In the genomic region with DNA sequence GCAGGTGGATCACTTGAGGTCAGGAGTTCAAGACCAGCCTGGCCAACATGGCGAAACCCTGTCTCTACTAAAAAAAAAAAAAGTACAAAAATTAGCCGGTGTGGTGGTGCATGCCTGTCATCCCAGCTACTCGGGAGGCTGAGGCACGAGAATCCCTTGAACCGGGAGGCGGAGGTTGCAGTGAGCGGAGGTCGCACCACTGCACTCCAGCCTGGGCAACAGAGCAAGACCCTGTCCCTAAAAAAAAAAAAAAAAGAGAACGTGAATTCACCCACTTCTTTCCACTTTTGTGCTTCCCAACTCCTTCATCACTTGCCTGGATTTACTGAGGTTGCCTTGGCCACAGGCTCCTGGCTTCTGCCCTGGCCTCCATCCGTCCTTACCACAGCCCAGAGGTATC, we compare ENCODE assay signal across 7 cellular contexts. TPM values are rescaled to one million over a fixed set of nuclear protein-coding genes. Genes with fewer than 3 reads are reported as not detected.
A peak's percentile ranks its signal among the peaks of the same experiment; 100 is the strongest.
DNase-seq lines count a peak whose midpoint lies in the region; ATAC-seq, FAIRE-seq and TF ChIP-seq lines count a peak whose summit lies in the region.
"Not testable (repeated sequence)": the region's sequence is repeated elsewhere in the genome, so short reads cannot be mapped to it uniquely, and the experiment has no call there.

No MANE protein-coding gene starts in this region.

- 13% methylated on average over 4 of the region's 10 CpGs for WGBS in K562 (ENCODE audit: insufficient coverage, low coverage, missing lambda C conversion rate)

- CTCF ChIA-PET in K562 (lab: Yijun Ruan, JAX; ENCODE audit: low intra/inter-chr PET ratio) = not testable (repeated sequence)

- H3K36me3 ChIP-seq in GM23338 (ENCODE audit: insufficient read depth); K562 (ENCODE audit: control insufficient read depth, insufficient read depth, low read length); parathyroid adenoma (ENCODE audit: control insufficient read depth, insufficient read depth, low read length): not testable (repeated sequence)

- peaks cover 19% of the 10 kb centered on the region for H3K27me3 Mint-ChIP-seq in GM23338 (ENCODE audit: insufficient read depth, low read depth, poor library complexity)
- H3K27me3 Mint-ChIP-seq in T-helper 1 cell treated with Interleukin-12 subunit alpha and Interleukin-12 subunit beta and Interleukin-4 antibody, amounts not matched to agents 30 μg/mL and 1 μg/mL, for 36 hours (ENCODE audit: low read depth) = peaks cover 11% of the 10 kb centered on the region
- not testable (repeated sequence) for H3K27me3 Mint-ChIP-seq in activated T-helper 1 cell treated with anti-CD3 and anti-CD28 coated beads, Interleukin-12 subunit alpha, Interleukin-12 subunit beta, Interleukin-2, Interleukin-4 antibody, amounts not matched to agents 30 ng/mL and 10 ng/mL and 1 ng/mL, durations not matched to agents 14 hours and 24 hours and 36 hours (ENCODE audit: insufficient read depth); glutamatergic neuron (ENCODE audit: unreplicated experiment); natural killer cell (ENCODE audit: low read depth in 2 of 2)

- not testable (repeated sequence) for H4K20me1 ChIP-seq in GM23338 (replicated peaks; ENCODE audit: insufficient read depth); K562 (replicated peaks; ENCODE audit: control insufficient read depth, insufficient read depth, low read length)

- H3K79me2 ChIP-seq in GM23338 (replicated peaks; ENCODE audit: insufficient read depth); K562 (ENCODE audit: control insufficient read depth, insufficient read depth, low read length); parathyroid adenoma: not testable (repeated sequence)

- not testable (repeated sequence) for ATAC-seq in GM23338, K562, natural killer cell

- in situ Hi-C loops in K562 (cut with MboI) = not testable (repeated sequence)

- not testable (repeated sequence) for H3K9me3 ChIP-seq in K562 (replicated peaks; ENCODE audit: control insufficient read depth, insufficient read depth, low read depth, low read length); parathyroid adenoma (ENCODE audit: control insufficient read depth, low read length)

- H3K9me1 ChIP-seq in K562 (ENCODE audit: control insufficient read depth, insufficient read depth, low read length) = not testable (repeated sequence)

- not testable (repeated sequence) for FAIRE-seq in K562 (lab: Jason Lieb, UNC)

- not testable (repeated sequence) for H3K4me2 ChIP-seq in GM23338; K562 (ENCODE audit: insufficient read depth, low read length); parathyroid adenoma (ENCODE audit: low read length)

- not testable (repeated sequence) for TF ChIP-seq POLR2A in K562 (conservative IDR thresholded peaks at IDR 0.05)

- not testable (repeated sequence) for H3F3A ChIP-seq in GM23338 (replicated peaks; ENCODE audit: low read depth)

- TF ChIP-seq CTCF in GM23338 (conservative IDR thresholded peaks at IDR 0.05; ENCODE audit: low read depth in 2 of 2); K562 (IDR thresholded peaks at IDR 0.05 in 2 of 3, conservative IDR thresholded peaks at IDR 0.05 in 1 of 3; ENCODE audit: insufficient read depth in 2 of 3, low read depth in 1 of 3, low read length in 3 of 3); glutamatergic neuron (IDR thresholded peaks at IDR 0.05; ENCODE audit: partially characterized antibody, unreplicated experiment); natural killer cell (IDR thresholded peaks at IDR 0.05); parathyroid adenoma (IDR thresholded peaks at IDR 0.05): not testable (repeated sequence)

- not testable (repeated sequence) for H3K27ac Mint-ChIP-seq in GM23338; glutamatergic neuron (ENCODE audit: unreplicated experiment)
- peak overlapping the region; percentile 51 for H3K27ac Mint-ChIP-seq in T-helper 1 cell treated with Interleukin-12 subunit alpha and Interleukin-12 subunit beta and Interleukin-4 antibody, amounts not matched to agents 30 μg/mL and 1 μg/mL, for 36 hours
- peak overlapping the region; percentile 31 for H3K27ac Mint-ChIP-seq in activated T-helper 1 cell treated with anti-CD3 and anti-CD28 coated beads, Interleukin-12 subunit alpha, Interleukin-12 subunit beta, Interleukin-2, Interleukin-4 antibody, amounts not matched to agents 30 ng/mL and 10 ng/mL and 1 ng/mL, durations not matched to agents 14 hours and 24 hours and 36 hours
- H3K27ac Mint-ChIP-seq in natural killer cell = peak overlapping the region; percentile 15 to 73

- H3K9me2 ChIP-seq in GM23338 (ENCODE audit: insufficient read depth) = not testable (repeated sequence)

- not testable (repeated sequence) for H3K36me3 Mint-ChIP-seq in GM23338 (ENCODE audit: low read depth); T-helper 1 cell treated with Interleukin-12 subunit alpha and Interleukin-12 subunit beta and Interleukin-4 antibody, amounts not matched to agents 30 μg/mL and 1 μg/mL, for 36 hours (ENCODE audit: low read depth); activated T-helper 1 cell treated with anti-CD3 and anti-CD28 coated beads, Interleukin-12 subunit alpha, Interleukin-12 subunit beta, Interleukin-2, Interleukin-4 antibody, amounts not matched to agents 30 ng/mL and 10 ng/mL and 1 ng/mL, durations not matched to agents 14 hours and 24 hours and 36 hours (ENCODE audit: low read depth); glutamatergic neuron (ENCODE audit: unreplicated experiment); natural killer cell

- not testable (repeated sequence) for BruUV-seq in K562 (replicated peaks; lab: Mats Ljungman, UMichigan)

- not testable (repeated sequence) for TF ChIP-seq EP300 in K562 (IDR thresholded peaks at IDR 0.05; ENCODE audit: low read length)

- H3K4me3 Mint-ChIP-seq in GM23338 (peak overlapping the region; percentile 54), glutamatergic neuron (ENCODE audit: unreplicated experiment) (peak overlapping the region; percentile 18), natural killer cell (peak overlapping the region; percentile 80)
- peak overlapping the region; percentile 16 for H3K4me3 Mint-ChIP-seq in T-helper 1 cell treated with Interleukin-12 subunit alpha and Interleukin-12 subunit beta and Interleukin-4 antibody, amounts not matched to agents 30 μg/mL and 1 μg/mL, for 36 hours
- H3K4me3 Mint-ChIP-seq in activated T-helper 1 cell treated with anti-CD3 and anti-CD28 coated beads, Interleukin-12 subunit alpha, Interleukin-12 subunit beta, Interleukin-2, Interleukin-4 antibody, amounts not matched to agents 30 ng/mL and 10 ng/mL and 1 ng/mL, durations not matched to agents 14 hours and 24 hours and 36 hours = not testable (repeated sequence)

- H3K9ac ChIP-seq in K562 (ENCODE audit: insufficient read depth in 1 of 2, low read depth in 2 of 2, low read length in 2 of 2); parathyroid adenoma: not testable (repeated sequence)

- H3K4me1 ChIP-seq in GM23338 (ENCODE audit: insufficient read depth) = peaks cover 15% of the 10 kb centered on the region
- peaks cover 0 to 18% of the 10 kb centered on the region in 2 experiments; a peak in 2 of 5 replicates for H3K4me1 ChIP-seq in K562 (replicated peaks in 1 of 2; ENCODE audit: control insufficient read depth in 2 of 2, insufficient read depth in 2 of 2, low read length in 2 of 2)
- H3K4me1 ChIP-seq in parathyroid adenoma = not testable (repeated sequence)

- H3K4me1 Mint-ChIP-seq in GM23338 = peaks cover 25% of the 10 kb centered on the region
- H3K4me1 Mint-ChIP-seq in T-helper 1 cell treated with Interleukin-12 subunit alpha and Interleukin-12 subunit beta and Interleukin-4 antibody, amounts not matched to agents 30 μg/mL and 1 μg/mL, for 36 hours (ENCODE audit: low read depth); activated T-helper 1 cell treated with anti-CD3 and anti-CD28 coated beads, Interleukin-12 subunit alpha, Interleukin-12 subunit beta, Interleukin-2, Interleukin-4 antibody, amounts not matched to agents 30 ng/mL and 10 ng/mL and 1 ng/mL, durations not matched to agents 14 hours and 24 hours and 36 hours (ENCODE audit: low read depth); glutamatergic neuron (ENCODE audit: low read depth, unreplicated experiment): not testable (repeated sequence)
- H3K4me1 Mint-ChIP-seq in natural killer cell = peaks cover 10 to 26% of the 10 kb centered on the region in 2 donors

- not testable (repeated sequence) for H3K27ac ChIP-seq in GM23338 (ENCODE audit: low read depth); K562 (ENCODE audit: extremely low read depth, low read depth, low read length); parathyroid adenoma

- intact Hi-C loops in activated T-helper 1 cell treated with anti-CD3 and anti-CD28 coated beads, Interleukin-12 subunit alpha, Interleukin-12 subunit beta, Interleukin-2, Interleukin-4 antibody, amounts not matched to agents 30 ng/mL and 10 ng/mL and 1 ng/mL, durations not matched to agents 14 hours and 24 hours and 36 hours (cut with micrococcal nuclease); K562 (cut with micrococcal nuclease); natural killer cell (cut with micrococcal nuclease): not testable (repeated sequence)

- not testable (repeated sequence) for H3K4me3 ChIP-seq in GM23338; K562; parathyroid adenoma (ENCODE audit: low read depth, low read length)

- not testable (repeated sequence) for H3K9me3 Mint-ChIP-seq in GM23338; T-helper 1 cell treated with Interleukin-12 subunit alpha and Interleukin-12 subunit beta and Interleukin-4 antibody, amounts not matched to agents 30 μg/mL and 1 μg/mL, for 36 hours; activated T-helper 1 cell treated with anti-CD3 and anti-CD28 coated beads, Interleukin-12 subunit alpha, Interleukin-12 subunit beta, Interleukin-2, Interleukin-4 antibody, amounts not matched to agents 30 ng/mL and 10 ng/mL and 1 ng/mL, durations not matched to agents 14 hours and 24 hours and 36 hours; glutamatergic neuron (ENCODE audit: unreplicated experiment); natural killer cell

- POLR2A ChIA-PET in K562 (lab: Yijun Ruan, JAX) = not testable (repeated sequence)

- not testable (repeated sequence) for DNase-seq in GM23338 (ENCODE audit: low spot score); activated T-helper 1 cell treated with anti-CD3 and anti-CD28 coated beads, Interleukin-12 subunit alpha, Interleukin-12 subunit beta, Interleukin-2, Interleukin-4 antibody, amounts not matched to agents 30 ng/mL and 10 ng/mL and 1 ng/mL, durations not matched to agents 14 hours and 24 hours and 36 hours (ENCODE audit: low spot score); K562 (ENCODE audit: extremely low read depth in 1 of 4, low spot score in 3 of 4); glutamatergic neuron; natural killer cell

- not testable (repeated sequence) for H3K27me3 ChIP-seq in GM23338 (ENCODE audit: insufficient read depth); K562 (ENCODE audit: control insufficient read depth in 2 of 2, insufficient read depth in 2 of 2, low read length in 2 of 2); parathyroid adenoma (ENCODE audit: control insufficient read depth, insufficient read depth, low read length)

- not testable (repeated sequence) for H2AFZ ChIP-seq in GM23338; K562 (ENCODE audit: low read depth, low read length)
- H2AFZ ChIP-seq in parathyroid adenoma = peak overlapping the region; percentile 22

- not testable (repeated sequence) for TF ChIP-seq RAD21 in K562 (CRISPR knock-in tag; conservative IDR thresholded peaks at IDR 0.05 in 1 of 2, IDR thresholded peaks at IDR 0.05 in 1 of 2)

RNA-seq across cellular contexts. Expression of gene ADGRL1, which starts 44.3 kb away (rescaled TPM):
- 84.0 and 100 TPM in 2 replicates for total RNA-seq in GM23338 (2014; rRNA removed; shearing (Covaris generic))
- polyA plus RNA-seq in GM23338 (2016; fragmentation: Nextera tagmentation; extraction: Ambion mirVana) = 20.6 and 21.8 TPM in 2 replicates
- total RNA-seq in activated T-helper 1 cell treated with anti-CD3 and anti-CD28 coated beads, Interleukin-12 subunit alpha, Interleukin-12 subunit beta, Interleukin-2, Interleukin-4 antibody, amounts not matched to agents 30 ng/mL and 10 ng/mL and 1 ng/mL, durations not matched to agents 14 hours and 24 hours and 36 hours = 11.6 and 12.4 TPM in 2 replicates
- total RNA-seq in K562 (2011; cell fraction: chromatin; rRNA removed; ENCODE audit: low replicate concordance) = 52.8 and 150 TPM in 2 replicates
- total RNA-seq in K562 (2011; cell fraction: nucleolus; rRNA removed) = 73.8 and 77.4 TPM in 2 replicates
- total RNA-seq in K562 (2011; cell fraction: nucleoplasm; rRNA removed) = 64.1 and 80.0 TPM in 2 replicates
- 10.9 TPM in 2 replicates for total RNA-seq in K562 (2014; rRNA removed)
- 2.8 and 3.3 TPM in 2 replicates for total RNA-seq in K562 (2014; rRNA removed; fragmentation: Illumina TruSeq; extraction: Trizol)
- 6.7 and 7.6 TPM in 2 replicates for total RNA-seq in K562 (2015; rRNA removed; fragmentation: Illumina TruSeq; extraction: Trizol)
- 33.2 and 37.0 TPM in 2 replicates for total RNA-seq in K562 (2021)
- polyA plus RNA-seq in K562 (2011; rRNA removed) = 8.6 and 14.7 TPM in 2 replicates
- 10.0 and 19.9 TPM in 2 replicates for polyA plus RNA-seq in K562 (2011; cell fraction: cytosol; rRNA removed)
- 50.7 and 75.0 TPM in 2 replicates for polyA plus RNA-seq in K562 (2011; cell fraction: nucleus; rRNA removed)
- polyA plus RNA-seq in K562 (2012) = 12.4 and 16.3 TPM in 2 replicates
- polyA plus RNA-seq in K562 (2014; fragmentation: Illumina TruSeq; extraction: Trizol) = 10.8 and 16.6 TPM in 2 replicates
- polyA plus RNA-seq in K562 (2014; fragmentation: Nextera tagmentation; extraction: Ambion mirVana) = under 1 TPM; 0.14 to 0.27 TPM
- 12.6 and 20.3 TPM in 2 replicates for polyA plus RNA-seq in K562 (2014; rRNA removed)
- 9.3 and 13.3 TPM in 2 replicates for polyA minus RNA-seq in K562 (2011; rRNA and poly(A)+ RNA removed)
- 31.3 and 46.7 TPM in 2 replicates for polyA minus RNA-seq in K562 (2011; cell fraction: cytosol; rRNA and poly(A)+ RNA removed)
- 17.5 and 24.1 TPM in 2 replicates for polyA minus RNA-seq in K562 (2011; cell fraction: nucleus; rRNA and poly(A)+ RNA removed)
- total RNA-seq in glutamatergic neuron (ENCODE audit: unreplicated experiment) = 68.1 TPM
- 10 to 100 TPM; 47.3 to 54.3 (median 52.7) TPM for total RNA-seq in natural killer cell
